Comparison of ENCODE assay signal across 9 cellular contexts in the genomic region with DNA sequence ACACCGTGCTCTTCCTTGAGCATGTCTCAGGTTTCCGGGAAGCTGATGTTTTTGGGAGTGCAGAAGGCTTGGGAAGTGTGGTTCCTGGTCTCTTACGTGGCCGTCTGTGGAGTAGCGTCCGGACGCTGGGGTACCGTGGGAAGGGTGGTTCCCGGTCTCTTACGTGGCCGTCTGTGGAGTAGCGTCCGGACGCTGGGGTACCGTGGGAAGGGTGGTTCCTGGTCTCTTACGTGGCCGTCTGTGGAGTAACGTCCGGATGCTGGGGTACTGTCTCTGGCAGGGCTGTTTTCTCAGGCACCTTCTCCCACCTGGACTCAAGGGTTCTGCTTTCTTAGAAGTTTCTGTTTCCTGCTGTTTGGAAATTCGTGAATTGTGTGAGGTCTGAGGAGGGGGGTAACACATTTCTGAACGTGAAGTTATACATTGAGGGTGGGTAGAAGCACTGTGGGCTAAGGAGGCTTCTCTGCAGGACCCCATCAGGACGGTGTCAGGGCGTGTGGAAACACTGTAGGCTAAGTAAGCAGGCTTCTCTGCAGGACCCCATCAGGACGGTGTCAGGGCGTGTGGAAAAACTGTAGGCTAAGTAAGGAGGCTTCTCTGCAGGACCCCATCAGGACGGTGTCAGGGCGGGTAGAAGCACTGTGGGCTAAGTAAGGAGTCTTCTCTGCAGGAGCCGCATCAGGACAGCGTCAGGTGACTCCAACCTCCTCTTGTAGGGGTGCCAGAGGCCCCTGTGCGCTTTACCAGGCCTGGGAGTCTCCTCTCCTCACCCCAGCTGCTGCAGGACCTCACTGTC. TPM values are rescaled to one million over a fixed set of nuclear protein-coding genes. Genes with fewer than 3 reads are reported as not detected.
A peak's percentile ranks its signal among the peaks of the same experiment; 100 is the strongest.
DNase-seq lines count a peak whose midpoint lies in the region; TF ChIP-seq lines count a peak whose summit lies in the region.
"Had no signal": no experiment of that assay in that cellular context is flagged by ENCODE, and none has a peak within 500 bp of the region (broad histone marks: within the 10 kb centered on the region; RNA-seq: fewer than 3 reads in every experiment).

No MANE protein-coding gene starts in this region.

- peak overlapping the region; percentile 90 for H3K27ac Mint-ChIP-seq in T-helper 1 cell treated with Interleukin-12 subunit alpha and Interleukin-12 subunit beta and Interleukin-4 antibody, amounts not matched to agents 30 μg/mL and 1 μg/mL, for 36 hours

- peaks cover 9 to 26% of the 10 kb centered on the region in 2 donors for H3K4me1 ChIP-seq in ascending aorta

- no peaks in the 10 kb centered on the region for H3K27me3 ChIP-seq in ascending aorta

- H3K4me1 Mint-ChIP-seq in T-helper 1 cell treated with Interleukin-12 subunit alpha and Interleukin-12 subunit beta and Interleukin-4 antibody, amounts not matched to agents 30 μg/mL and 1 μg/mL, for 36 hours (ENCODE audit: low read depth): peaks cover 37% of the 10 kb centered on the region

- H3K27ac ChIP-seq in ascending aorta (peak overlapping the region; percentile 76 to 88), temporal lobe (ENCODE audit: low read depth, low read length) (peak overlapping the region; percentile 89)

- H3K4me3 ChIP-seq in ascending aorta: no peak overlapping the region

- no peak for TF ChIP-seq CTCF in ascending aorta (IDR thresholded peaks at IDR 0.05)

- no peaks in the 10 kb centered on the region for H3K9me3 ChIP-seq in ascending aorta

- no peaks in the 10 kb centered on the region for H3K27me3 Mint-ChIP-seq in T-helper 1 cell treated with Interleukin-12 subunit alpha and Interleukin-12 subunit beta and Interleukin-4 antibody, amounts not matched to agents 30 μg/mL and 1 μg/mL, for 36 hours (ENCODE audit: low read depth)

- no peaks in the 10 kb centered on the region for H3K36me3 ChIP-seq in ascending aorta

- no peaks in the 10 kb centered on the region for H3K36me3 Mint-ChIP-seq in T-helper 1 cell treated with Interleukin-12 subunit alpha and Interleukin-12 subunit beta and Interleukin-4 antibody, amounts not matched to agents 30 μg/mL and 1 μg/mL, for 36 hours (ENCODE audit: low read depth)

- no peak overlapping the region for H3K4me3 Mint-ChIP-seq in T-helper 1 cell treated with Interleukin-12 subunit alpha and Interleukin-12 subunit beta and Interleukin-4 antibody, amounts not matched to agents 30 μg/mL and 1 μg/mL, for 36 hours

- intact Hi-C loops in ascending aorta (cut with DNase I): no loop called here

- no peaks in the 10 kb centered on the region for H3K9me3 Mint-ChIP-seq in T-helper 1 cell treated with Interleukin-12 subunit alpha and Interleukin-12 subunit beta and Interleukin-4 antibody, amounts not matched to agents 30 μg/mL and 1 μg/mL, for 36 hours

- DNase-seq in T-helper 1 cell: no peak
- DNase-seq in ascending aorta (ENCODE audit: low spot score in 2 of 2): peak in 1 of 2 donors; percentile 64
- peak; percentile 72 for DNase-seq in mesenteric fat pad (ENCODE audit: low spot score)
- no peak for DNase-seq in NCI-H2029 (lab: John Stamatoyannopoulos, UW)
- no peak for DNase-seq in stimulated activated CD4-positive, alpha-beta T cell treated with anti-CD3 and anti-CD28 coated beads, Interleukin-15, amount 100 ng/mL, for 24 hours
- no peak for DNase-seq in dermis blood vessel endothelial cell

RNA-seq across cellular contexts. Expression of gene IFITM3, which starts 5.3 kb away (rescaled TPM):
- 1,421 TPM for total RNA-seq in ascending aorta
- 964 TPM for total RNA-seq in mesenteric fat pad
- total RNA-seq in temporal lobe: 5.2 TPM
- total RNA-seq in dermis blood vessel endothelial cell: 41.4 and 80.2 TPM in 2 replicates

RNA-seq across cellular contexts. Expression of gene IFITM1, which starts 12.2 kb away (rescaled TPM):
- 650 TPM for total RNA-seq in ascending aorta
- total RNA-seq in mesenteric fat pad: 232 TPM
- total RNA-seq in temporal lobe: 3.9 TPM
- total RNA-seq in dermis blood vessel endothelial cell: 0.37 and 3.4 TPM in 2 replicates

RNA-seq across cellular contexts. Expression of gene IFITM2, which starts 18.4 kb away (rescaled TPM):
- total RNA-seq in ascending aorta: 1,131 TPM
- total RNA-seq in mesenteric fat pad: 657 TPM
- 2.0 TPM for total RNA-seq in temporal lobe
- 69.8 and 135 TPM in 2 replicates for total RNA-seq in dermis blood vessel endothelial cell

RNA-seq across cellular contexts. Expression of gene IFITM5, which starts 26.7 kb away (rescaled TPM):
- total RNA-seq in ascending aorta: not detected
- total RNA-seq in mesenteric fat pad: not detected
- not detected for total RNA-seq in temporal lobe
- total RNA-seq in dermis blood vessel endothelial cell: not detected in 2 replicates
- total RNA-seq: A172 had no signal

RNA-seq across cellular contexts. Expression of gene PGGHG, which starts 37.1 kb away (rescaled TPM):
- total RNA-seq in ascending aorta (155 TPM), mesenteric fat pad (25.2 TPM), temporal lobe (1.5 TPM), dermis blood vessel endothelial cell (15.1 and 28.4 TPM in 2 replicates)

Comparison
In these comparisons a context has a peak if more than half of its experiments do, and no peak if none do; other contexts are left out.
1. RNA of gene IFITM3, which starts 5.3 kb away (total RNA-seq): 1,421 TPM in ascending aorta (single experiment) and 964 TPM in mesenteric fat pad (single experiment); 41.4 to 80.2 TPM in dermis blood vessel endothelial cell and 5.2 TPM in temporal lobe (single experiment); every median in the first group is over 10 times any median in the second.
2. RNA of gene IFITM1, which starts 12.2 kb away (total RNA-seq): 650 TPM in ascending aorta (single experiment) and 232 TPM in mesenteric fat pad (single experiment); 3.9 TPM in temporal lobe (single experiment) and 0.37 to 3.4 TPM in dermis blood vessel endothelial cell; every median in the first group is over 10 times any median in the second.
3. RNA of gene IFITM2, which starts 18.4 kb away (total RNA-seq): 1,131 TPM in ascending aorta (single experiment), 657 TPM in mesenteric fat pad (single experiment) and 69.8 to 135 TPM in dermis blood vessel endothelial cell; 2.0 TPM in temporal lobe (single experiment); every median in the first group is over 10 times any median in the second.